Comparison of ENCODE assay signal across 16 cellular contexts in genomic region chr4:101125045-101125713, GRCh38.
"Had no signal": no experiment of that assay in that cellular context is flagged by ENCODE, and none has a peak within 500 bp of the region (broad histone marks: within the 10 kb centered on the region; RNA-seq: fewer than 3 reads in every experiment).

No MANE protein-coding gene starts in this region.

- H3K4me3 ChIP-seq: gastrocnemius medialis, heart left ventricle, neural progenitor cell had no signal

- FAIRE-seq: bronchial epithelial cell had no signal

- H2AFZ ChIP-seq: neural progenitor cell had no signal

- DNase-seq: activated CD4-positive, alpha-beta memory T cell treated with anti-CD3 and anti-CD28 coated beads, Interleukin-2, amount 10 ng/mL, durations not matched to agents 7 days and 5 days; activated CD4-positive, alpha-beta T cell treated with anti-CD3 and anti-CD28 coated beads for 36 hours; activated effector memory CD4-positive, alpha-beta T cell treated with Interleukin-2 at 50 U/mL for 16 hours; activated naive CD4-positive, alpha-beta T cell treated with anti-CD3 and anti-CD28 coated beads, Interleukin-2, amount 50 U/mL, for 16 hours; activated T-cell treated with anti-CD3 and anti-CD28 coated beads, Interleukin-2, amount 50 U/mL, for 4 hours; effector memory CD4-positive, alpha-beta T cell; gastrocnemius medialis; heart left ventricle; immature natural killer cell; stimulated activated CD4-positive, alpha-beta T cell treated with anti-CD3 and anti-CD28 coated beads, Interleukin-1b, Interleukin-23, amount 100 ng/mL, for 48 hours; WERI-Rb-1 had no signal

- H3K4me3 Mint-ChIP-seq: activated CD4-positive, alpha-beta memory T cell treated with anti-CD3 and anti-CD28 coated beads, Interleukin-2, amount 10 ng/mL, durations not matched to agents 7 days and 5 days; activated CD4-positive, alpha-beta T cell treated with anti-CD3 and anti-CD28 coated beads for 36 hours; activated T-cell treated with anti-CD3 and anti-CD28 coated beads, Interleukin-2, amount 50 U/mL, for 4 hours; dendritic cell treated with granulocyte-macrophage colony-stimulating factor and Interleukin-4, amounts not matched to agents 40 ng/mL and 50 ng/mL, for 4 days; immature natural killer cell; mesothelial cell of epicardium; neural progenitor cell had no signal

- H3K27ac Mint-ChIP-seq: activated CD4-positive, alpha-beta memory T cell treated with anti-CD3 and anti-CD28 coated beads, Interleukin-2, amount 10 ng/mL, durations not matched to agents 7 days and 5 days; activated CD4-positive, alpha-beta T cell treated with anti-CD3 and anti-CD28 coated beads for 36 hours; dendritic cell treated with granulocyte-macrophage colony-stimulating factor and Interleukin-4, amounts not matched to agents 40 ng/mL and 50 ng/mL, for 4 days; mesothelial cell of epicardium; neural progenitor cell had no signal

- H3K9me3 Mint-ChIP-seq: activated T-cell treated with anti-CD3 and anti-CD28 coated beads, Interleukin-2, amount 50 U/mL, for 4 hours; dendritic cell treated with granulocyte-macrophage colony-stimulating factor and Interleukin-4, amounts not matched to agents 40 ng/mL and 50 ng/mL, for 4 days; immature natural killer cell had no signal

- H3K9me3 ChIP-seq: gastrocnemius medialis, heart left ventricle had no signal

- H3K27me3 Mint-ChIP-seq: activated CD4-positive, alpha-beta memory T cell treated with anti-CD3 and anti-CD28 coated beads, Interleukin-2, amount 10 ng/mL, durations not matched to agents 7 days and 5 days; activated CD4-positive, alpha-beta T cell treated with anti-CD3 and anti-CD28 coated beads for 36 hours; dendritic cell treated with granulocyte-macrophage colony-stimulating factor and Interleukin-4, amounts not matched to agents 40 ng/mL and 50 ng/mL, for 4 days had no signal

- H3K36me3 Mint-ChIP-seq: immature natural killer cell, neural progenitor cell had no signal

- ATAC-seq: activated CD4-positive, alpha-beta T cell treated with anti-CD3 and anti-CD28 coated beads for 36 hours; activated T-cell treated with anti-CD3 and anti-CD28 coated beads, Interleukin-2, amount 50 U/mL, for 4 hours; gastrocnemius medialis; sciatic nerve had no signal

- H3K27me3 ChIP-seq: gastrocnemius medialis, heart left ventricle, neural progenitor cell had no signal

- H3K4me2 ChIP-seq: neural progenitor cell had no signal

- H3K4me1 Mint-ChIP-seq: mesothelial cell of epicardium had no signal

- H3K27ac ChIP-seq: gastrocnemius medialis, heart left ventricle, neural progenitor cell, WERI-Rb-1 had no signal

- H3K36me3 ChIP-seq: gastrocnemius medialis, heart left ventricle, neural progenitor cell, WERI-Rb-1 had no signal

- H3K9ac ChIP-seq: neural progenitor cell had no signal
